ENCODE assay signal across 20 cellular contexts in the genomic region with DNA sequence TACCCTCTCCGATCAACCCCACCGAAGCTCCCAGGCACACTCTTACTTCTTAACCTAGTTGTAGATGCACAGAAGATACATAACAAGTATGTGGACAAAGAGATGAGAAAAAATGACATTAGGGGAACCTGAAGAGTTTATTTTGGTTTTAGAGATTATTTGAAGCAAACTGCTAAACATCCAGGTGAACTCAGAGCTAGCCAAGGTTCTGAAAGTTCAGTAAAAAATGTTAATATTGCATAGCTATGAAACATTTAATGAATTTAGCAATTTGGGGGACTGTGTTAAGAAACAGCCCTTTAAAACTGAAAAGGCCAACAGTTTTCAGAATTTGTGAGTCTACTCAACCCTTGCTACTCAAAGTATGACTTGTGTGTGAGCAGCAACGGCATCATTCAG.
"Had no signal": no experiment of that assay in that cellular context is flagged by ENCODE, and none has a peak within 500 bp of the region (broad histone marks: within the 10 kb centered on the region; RNA-seq: fewer than 3 reads in every experiment).

No MANE protein-coding gene starts in this region.

- H3K27ac ChIP-seq: adrenal gland, PC-9, SJCRH30 had no signal

- DNase-seq: activated CD4-positive, alpha-beta T cell treated with anti-CD3 and anti-CD28 coated beads for 48 hours; activated CD4-positive, alpha-beta T cell treated with anti-CD3 and anti-CD28 coated beads, Interleukin-2, amount 50 U/mL, for 4 hours; activated CD4-positive, CD25-positive, alpha-beta regulatory T cell treated with anti-CD3 and anti-CD28 coated beads, Interleukin-2, amount 50 U/mL, for 72 hours; activated CD8-positive, alpha-beta memory T cell treated with anti-CD3 and anti-CD28 coated beads, Interleukin-2, amount 50 U/mL, for 48 hours; activated CD8-positive, alpha-beta T cell treated with anti-CD3 and anti-CD28 coated beads, Interleukin-2, amount 10 ng/mL, durations not matched to agents 7 days and 5 days; activated naive CD4-positive, alpha-beta T cell treated with anti-CD3 and anti-CD28 coated beads, Interleukin-2, amount 50 U/mL, for 16 hours; activated naive CD8-positive, alpha-beta T cell treated with anti-CD3 and anti-CD28 coated beads, Interleukin-2, amount 10 ng/mL, durations not matched to agents 7 days and 5 days; activated T-cell treated with anti-CD3 and anti-CD28 coated beads, Interleukin-2, amount 50 U/mL, for 1 hour; adrenal gland; cortex of kidney; MG63; NCI-H1105; NCI-H1694 treated with DMSO at 0.1 percent for 48 hours; NCI-H2081; NCI-H69; PC-9; RPMI8226; SJCRH30 had no signal

- H2AFZ ChIP-seq: PC-9 had no signal

- H3K36me3 ChIP-seq: adrenal gland, SJCRH30 had no signal

- H3K4me2 ChIP-seq: PC-9 had no signal

- H3K4me3 ChIP-seq: adrenal gland, MG63, PC-9, SJCRH30 had no signal

- H3K27me3 ChIP-seq: adrenal gland, MG63, SJCRH30 had no signal

- ATAC-seq: activated CD8-positive, alpha-beta T cell treated with anti-CD3 and anti-CD28 coated beads, Interleukin-2, amount 10 ng/mL, durations not matched to agents 7 days and 5 days; Right ventricle myocardium inferior; WTC11 had no signal

- H3K9me3 ChIP-seq: adrenal gland, MG63, SJCRH30 had no signal

- H3K4me1 ChIP-seq: adrenal gland, SJCRH30 had no signal
